ENCODE assay signal across 16 cellular contexts in genomic region chr3:46017720-46018119, GRCh38. TPM values are rescaled to one million over a fixed set of nuclear protein-coding genes. Genes with fewer than 3 reads are reported as not detected.
A peak's percentile ranks its signal among the peaks of the same experiment; 100 is the strongest.
DNase-seq lines count a peak whose midpoint lies in the region; ATAC-seq, FAIRE-seq and TF ChIP-seq lines count a peak whose summit lies in the region.
"Had no signal": no experiment of that assay in that cellular context is flagged by ENCODE, and none has a peak within 500 bp of the region (broad histone marks: within the 10 kb centered on the region; RNA-seq: fewer than 3 reads in every experiment).

No MANE protein-coding gene starts in this region.

- no peak overlapping the region for H3K4me3 Mint-ChIP-seq in natural killer cell treated with Interleukin-12 subunit alpha and Interleukin-12 subunit beta and Interleukin-15 and Interleukin-18, amount 100 ng/mL, for 72 hours
- H3K4me3 Mint-ChIP-seq: activated B cell treated with CpG ODN at 0.5 μM for 24 hours; activated T-cell treated with anti-CD3 and anti-CD28 coated beads, Interleukin-2, amount 50 U/mL, for 4 hours; CD4-positive, CD25-positive, alpha-beta regulatory T cell had no signal

- peaks cover 24 to 54% of the 10 kb centered on the region in 2 donors for H3K27me3 Mint-ChIP-seq in natural killer cell treated with Interleukin-12 subunit alpha and Interleukin-12 subunit beta and Interleukin-15 and Interleukin-18, amount 100 ng/mL, for 72 hours
- H3K27me3 Mint-ChIP-seq: CD4-positive, CD25-positive, alpha-beta regulatory T cell had no signal

- POLR2A ChIA-PET in K562 (lab: Yijun Ruan, JAX) = interaction anchor here (0.7 to 1.1 kb wide), 2 partner anchors 33 to 42 kb away, joined by 3 read pairs; no protein-coding TSS in a partner anchor

- H3K36me3 Mint-ChIP-seq in natural killer cell treated with Interleukin-12 subunit alpha and Interleukin-12 subunit beta and Interleukin-15 and Interleukin-18, amount 100 ng/mL, for 72 hours = no peaks in the 10 kb centered on the region
- H3K36me3 Mint-ChIP-seq: CD4-positive, CD25-positive, alpha-beta regulatory T cell had no signal

- TF ChIP-seq EP300 in K562 (IDR thresholded peaks at IDR 0.05; ENCODE audit: low read length) = no peak

- TF ChIP-seq POLR2A in K562 (conservative IDR thresholded peaks at IDR 0.05) = no peak

- ATAC-seq in K562 (peak; percentile 59), GM19397 (IDR thresholded peaks at IDR 0.05; ENCODE audit: unreplicated experiment) (no peak), HG03135 (IDR thresholded peaks at IDR 0.05; ENCODE audit: unreplicated experiment) (no peak), GM21723 (IDR thresholded peaks at IDR 0.05; ENCODE audit: unreplicated experiment) (no peak)
- ATAC-seq in natural killer cell treated with Interleukin-12 subunit alpha and Interleukin-12 subunit beta and Interleukin-15 and Interleukin-18, amount 100 ng/mL, for 72 hours = peak; percentile 83
- ATAC-seq: gastroesophageal sphincter had no signal

- H3K9me3 Mint-ChIP-seq in natural killer cell treated with Interleukin-12 subunit alpha and Interleukin-12 subunit beta and Interleukin-15 and Interleukin-18, amount 100 ng/mL, for 72 hours = no peaks in the 10 kb centered on the region
- H3K9me3 Mint-ChIP-seq: activated B cell treated with CpG ODN at 0.5 μM for 24 hours; activated T-cell treated with anti-CD3 and anti-CD28 coated beads, Interleukin-2, amount 50 U/mL, for 4 hours had no signal

- in situ Hi-C loops in K562 (cut with MboI) = no loop called here

- H3K27ac Mint-ChIP-seq in natural killer cell treated with Interleukin-12 subunit alpha and Interleukin-12 subunit beta and Interleukin-15 and Interleukin-18, amount 100 ng/mL, for 72 hours = peak overlapping the region in 1 of 2 donors; percentile 33
- H3K27ac Mint-ChIP-seq: activated B cell treated with CpG ODN at 0.5 μM for 24 hours had no signal

- no peak for FAIRE-seq in K562 (lab: Jason Lieb, UNC)
- FAIRE-seq: astrocyte, keratinocyte had no signal

- CTCF ChIA-PET in K562 (lab: Yijun Ruan, JAX; ENCODE audit: low intra/inter-chr PET ratio) = no interaction called here

- no peak overlapping the region for H3K27ac ChIP-seq in K562 (ENCODE audit: extremely low read depth, low read depth, low read length)
- H3K27ac ChIP-seq: gastroesophageal sphincter had no signal

- TF ChIP-seq RAD21 in K562 (CRISPR knock-in tag; conservative IDR thresholded peaks at IDR 0.05 in 1 of 2, IDR thresholded peaks at IDR 0.05 in 1 of 2) = no peak

- H4K20me1 ChIP-seq in K562 (replicated peaks; ENCODE audit: control insufficient read depth, insufficient read depth, low read length) = no peaks in the 10 kb centered on the region

- DNase-seq in Ammon's horn (ENCODE audit: low spot score) (peak; percentile 56), GM20000 (ENCODE audit: low spot score) (peak; percentile 51), K562 (ENCODE audit: extremely low read depth in 1 of 4, low spot score in 3 of 4) (peak in 1 of 4 experiments; percentile 11), NCI-H1930 (lab: John Stamatoyannopoulos, UW) (no peak)
- DNase-seq in natural killer cell treated with Interleukin-12 subunit alpha and Interleukin-12 subunit beta and Interleukin-15 and Interleukin-18, amount 100 ng/mL, for 72 hours (ENCODE audit: low spot score) = peak; percentile 77
- DNase-seq: activated B cell treated with CpG ODN at 0.5 μM for 24 hours; activated T-cell treated with anti-CD3 and anti-CD28 coated beads, Interleukin-2, amount 50 U/mL, for 4 hours; CD4-positive, CD25-positive, alpha-beta regulatory T cell; NCI-H1436; NCI-H526 treated with DMSO at 0.1 percent for 48 hours had no signal

- no peaks in the 10 kb centered on the region for H3K79me2 ChIP-seq in K562 (ENCODE audit: control insufficient read depth, insufficient read depth, low read length)

- intact Hi-C loops in K562 (cut with micrococcal nuclease) = no loop called here

- no TSS peak for BruUV-seq in K562 (replicated peaks; lab: Mats Ljungman, UMichigan)

- H2AFZ ChIP-seq in K562 (ENCODE audit: low read depth, low read length) = no peak overlapping the region

- peaks cover 8 to 37% of the 10 kb centered on the region in 2 experiments; a peak in 4 of 5 replicates for H3K27me3 ChIP-seq in K562 (ENCODE audit: control insufficient read depth in 2 of 2, insufficient read depth in 2 of 2, low read length in 2 of 2)
- H3K27me3 ChIP-seq: gastroesophageal sphincter had no signal

- WGBS in K562 (ENCODE audit: insufficient coverage, low coverage, missing lambda C conversion rate) = 3% methylated on average over 2 of the region's 2 CpGs

- H3K9me3 ChIP-seq in K562 (replicated peaks; ENCODE audit: control insufficient read depth, insufficient read depth, low read depth, low read length) = no peaks in the 10 kb centered on the region
- H3K9me3 ChIP-seq: gastroesophageal sphincter had no signal

- no peak overlapping the region for H3K4me2 ChIP-seq in K562 (ENCODE audit: insufficient read depth, low read length)

- H3K4me1 ChIP-seq in K562 (replicated peaks in 1 of 2; ENCODE audit: control insufficient read depth in 2 of 2, insufficient read depth in 2 of 2, low read length in 2 of 2) = peaks cover 5 to 9% of the 10 kb centered on the region in 2 experiments; a peak in 3 of 5 replicates
- H3K4me1 ChIP-seq: gastroesophageal sphincter had no signal

- no peaks in the 10 kb centered on the region for H3K36me3 ChIP-seq in K562 (ENCODE audit: control insufficient read depth, insufficient read depth, low read length)
- H3K36me3 ChIP-seq: gastroesophageal sphincter had no signal

- TF ChIP-seq CTCF in GM20000 (IDR thresholded peaks at IDR 0.05; ENCODE audit: extremely low read depth, missing control alignments) = no peak
- no peak for TF ChIP-seq CTCF in K562 (IDR thresholded peaks at IDR 0.05 in 2 of 3, conservative IDR thresholded peaks at IDR 0.05 in 1 of 3; ENCODE audit: insufficient read depth in 2 of 3, low read depth in 1 of 3, low read length in 3 of 3)

- H3K9ac ChIP-seq in K562 (ENCODE audit: insufficient read depth in 1 of 2, low read depth in 2 of 2, low read length in 2 of 2) = no peak overlapping the region

- peaks cover 20 to 38% of the 10 kb centered on the region in 2 donors for H3K4me1 Mint-ChIP-seq in natural killer cell treated with Interleukin-12 subunit alpha and Interleukin-12 subunit beta and Interleukin-15 and Interleukin-18, amount 100 ng/mL, for 72 hours (ENCODE audit: low read depth in 2 of 2)
- H3K4me1 Mint-ChIP-seq: activated B cell treated with CpG ODN at 0.5 μM for 24 hours had no signal

- no peak overlapping the region for H3K4me3 ChIP-seq in K562
- H3K4me3 ChIP-seq: gastroesophageal sphincter had no signal

- no peaks in the 10 kb centered on the region for H3K9me1 ChIP-seq in K562 (ENCODE audit: control insufficient read depth, insufficient read depth, low read length)

TF ChIP-seq in K562, 482 proteins besides CTCF, POLR2A, EP300 and RAD21 (continues in another document):
- no peak for TF ChIP-seq FOXA3 (CRISPR knock-in tag; conservative IDR thresholded peaks at IDR 0.05 in 1 of 2, IDR thresholded peaks at IDR 0.05 in 1 of 2)
- TF ChIP-seq FOSL1 (tag; conservative IDR thresholded peaks at IDR 0.05) = peak; percentile 37; the same call in 1 of the 2 replicates
- TF ChIP-seq JUND (IDR thresholded peaks at IDR 0.05; ENCODE audit: borderline replicate concordance, low read depth, low read length) = 0 out of 2 replicates have a peak, but pooled peaks have one; percentile 9
- no peak for TF ChIP-seq JUND (tag; IDR thresholded peaks at IDR 0.05; ENCODE audit: borderline replicate concordance, low read depth, low read length)
- TF ChIP-seq MAFG (tag; conservative IDR thresholded peaks at IDR 0.05) = peak; percentile 24; the same call in 1 of the 2 replicates

RNA-seq across cellular contexts. Expression of gene XCR1, which starts 9.6 kb away (rescaled TPM):
- total RNA-seq in K562 (2011; cell fraction: chromatin; rRNA removed; ENCODE audit: low replicate concordance) = not detected in 2 replicates
- not detected in 2 replicates for total RNA-seq in K562 (2011; cell fraction: nucleolus; rRNA removed)
- total RNA-seq in K562 (2011; cell fraction: nucleoplasm; rRNA removed) = not detected in 2 replicates
- total RNA-seq in K562 (2014; rRNA removed) (not detected in 2 replicates), K562 (2014; rRNA removed; fragmentation: Illumina TruSeq; extraction: Trizol) (not detected in 2 replicates), K562 (2015; rRNA removed; fragmentation: Illumina TruSeq; extraction: Trizol) (not detected in 2 replicates), K562 (2021) (not detected in 2 replicates)
- polyA plus RNA-seq in K562 (2011; rRNA removed) (not detected in 2 replicates), K562 (2014; fragmentation: Illumina TruSeq; extraction: Trizol) (not detected in 2 replicates), K562 (2014; fragmentation: Nextera tagmentation; extraction: Ambion mirVana) (not detected), K562 (2014; rRNA removed) (not detected in 2 replicates)
- polyA plus RNA-seq in K562 (2011; cell fraction: cytosol; rRNA removed) = not detected in 2 replicates
- polyA plus RNA-seq in K562 (2011; cell fraction: nucleus; rRNA removed) = not detected in 2 replicates
- polyA plus RNA-seq in K562 (2012) = not detected in 2 replicates
- not detected in 2 replicates for polyA minus RNA-seq in K562 (2011; rRNA and poly(A)+ RNA removed)
- polyA minus RNA-seq in K562 (2011; cell fraction: cytosol; rRNA and poly(A)+ RNA removed) = not detected in 2 replicates
- not detected in 2 replicates for polyA minus RNA-seq in K562 (2011; cell fraction: nucleus; rRNA and poly(A)+ RNA removed)
- total RNA-seq in natural killer cell treated with Interleukin-12 subunit alpha and Interleukin-12 subunit beta and Interleukin-15 and Interleukin-18, amount 100 ng/mL, for 72 hours = not detected
- total RNA-seq: activated B cell treated with CpG ODN at 0.5 μM for 24 hours; activated T-cell treated with anti-CD3 and anti-CD28 coated beads, Interleukin-2, amount 50 U/mL, for 4 hours; astrocyte; CD4-positive, CD25-positive, alpha-beta regulatory T cell had no signal
- polyA plus RNA-seq: CD4-positive, CD25-positive, alpha-beta regulatory T cell had no signal

RNA-seq across cellular contexts. Expression of gene FYCO1, which starts 22.1 kb away (rescaled TPM):
- total RNA-seq in K562 (2011; cell fraction: chromatin; rRNA removed; ENCODE audit: low replicate concordance) = 31.3 and 41.9 TPM in 2 replicates
- 26.8 and 33.7 TPM in 2 replicates for total RNA-seq in K562 (2011; cell fraction: nucleolus; rRNA removed)
- total RNA-seq in K562 (2011; cell fraction: nucleoplasm; rRNA removed) = 26.5 and 30.9 TPM in 2 replicates
- 6.7 and 7.9 TPM in 2 replicates for total RNA-seq in K562 (2014; rRNA removed)
- total RNA-seq in K562 (2014; rRNA removed; fragmentation: Illumina TruSeq; extraction: Trizol) = 7.4 and 8.3 TPM in 2 replicates
- total RNA-seq in K562 (2015; rRNA removed; fragmentation: Illumina TruSeq; extraction: Trizol) = 8.6 and 9.1 TPM in 2 replicates
- 11.8 and 13.8 TPM in 2 replicates for total RNA-seq in K562 (2021)
- polyA plus RNA-seq in K562 (2011; rRNA removed) = 7.2 and 7.7 TPM in 2 replicates
- 7.5 and 8.3 TPM in 2 replicates for polyA plus RNA-seq in K562 (2011; cell fraction: cytosol; rRNA removed)
- 15.5 and 25.2 TPM in 2 replicates for polyA plus RNA-seq in K562 (2011; cell fraction: nucleus; rRNA removed)
- polyA plus RNA-seq in K562 (2012) = 5.4 and 7.1 TPM in 2 replicates
- polyA plus RNA-seq in K562 (2014; fragmentation: Illumina TruSeq; extraction: Trizol) = 10.6 and 11.1 TPM in 2 replicates
- polyA plus RNA-seq in K562 (2014; fragmentation: Nextera tagmentation; extraction: Ambion mirVana) = 1 to 10 TPM; 2.1 to 3.0 TPM
- 7.4 and 9.6 TPM in 2 replicates for polyA plus RNA-seq in K562 (2014; rRNA removed)
- polyA minus RNA-seq in K562 (2011; rRNA and poly(A)+ RNA removed) = 13.2 and 13.9 TPM in 2 replicates
- 7.2 and 8.5 TPM in 2 replicates for polyA minus RNA-seq in K562 (2011; cell fraction: cytosol; rRNA and poly(A)+ RNA removed)
- polyA minus RNA-seq in K562 (2011; cell fraction: nucleus; rRNA and poly(A)+ RNA removed) = 28.9 and 29.5 TPM in 2 replicates
- total RNA-seq in natural killer cell treated with Interleukin-12 subunit alpha and Interleukin-12 subunit beta and Interleukin-15 and Interleukin-18, amount 100 ng/mL, for 72 hours = 10 to 100 TPM; 14.6 to 30.3 TPM

Comparison
In these comparisons a context has a peak if more than half of its experiments do, and no peak if none do; other contexts are left out.
1. DNase-seq: peak in Ammon's horn (single experiment), GM20000 (single experiment) and natural killer cell treated with Interleukin-12 subunit alpha and Interleukin-12 subunit beta and Interleukin-15 and Interleukin-18, amount 100 ng/mL, for 72 hours (single experiment); none in NCI-H1930 (0 of 2).
2. ATAC-seq: peak in K562 (single experiment) and natural killer cell treated with Interleukin-12 subunit alpha and Interleukin-12 subunit beta and Interleukin-15 and Interleukin-18, amount 100 ng/mL, for 72 hours (2 of 2); none in GM19397 (single experiment), HG03135 (single experiment) and GM21723 (single experiment).